1 cellular context compared by ENCODE assay signal in the genomic region with DNA sequence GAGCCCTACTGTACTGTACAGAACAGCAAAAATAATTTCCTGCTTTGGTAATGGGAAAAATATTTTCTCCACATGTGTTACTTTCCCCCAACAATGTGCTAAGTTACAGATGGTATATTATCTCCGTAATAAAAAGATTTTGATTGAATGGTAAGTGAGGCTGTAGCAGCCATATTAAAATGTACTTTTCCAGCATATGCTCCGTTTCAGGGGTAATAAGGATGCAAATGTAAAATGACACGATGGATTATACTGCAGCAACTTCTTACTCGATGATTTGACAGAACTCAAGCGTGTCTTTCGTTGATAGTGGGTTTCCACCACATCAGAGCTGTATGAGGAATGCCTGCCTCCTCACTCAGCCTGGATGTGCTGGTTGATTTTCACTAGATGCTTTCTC.
TF ChIP-seq lines count a peak whose summit lies in the region.

No MANE protein-coding gene starts in this region.

TF ChIP-seq in H1, 55 proteins besides CTCF, POLR2A, EP300 and RAD21:
- TF ChIP-seq SAP30 (IDR thresholded peaks at IDR 0.05; ENCODE audit: insufficient read depth, insufficient replicate concordance, low read length) (no peak), SIN3A (conservative IDR thresholded peaks at IDR 0.05 in 1 of 2, IDR thresholded peaks at IDR 0.05 in 1 of 2; ENCODE audit: low read depth in 1 of 2, low read length in 2 of 2) (no peak), EGR1 (IDR thresholded peaks at IDR 0.05; ENCODE audit: borderline replicate concordance, low read depth, low read length) (no peak), SP1 (IDR thresholded peaks at IDR 0.05; ENCODE audit: low read depth, low read length) (no peak), TBP (IDR thresholded peaks at IDR 0.05; ENCODE audit: low read depth, low read length) (no peak), POU5F1 (IDR thresholded peaks at IDR 0.05; ENCODE audit: low read depth, low read length) (no peak), EZH2 (IDR thresholded peaks at IDR 0.05; ENCODE audit: low read depth, low read length, severe bottlenecking) (no peak), POLR2AphosphoS5 (IDR thresholded peaks at IDR 0.05; ENCODE audit: low read depth, low read length) (no peak), ASH2L (IDR thresholded peaks at IDR 0.05; ENCODE audit: low read length) (no peak), RBBP5 (IDR thresholded peaks at IDR 0.05; ENCODE audit: borderline replicate concordance, low read depth, low read length) (no peak)
TF ChIP-seq in H1: peak in this region for 0.
